19 cellular contexts compared by ENCODE assay signal in genomic region chr11:32266611-32267010, GRCh38.
"Had no signal": no experiment of that assay in that cellular context is flagged by ENCODE, and none has a peak within 500 bp of the region (broad histone marks: within the 10 kb centered on the region; RNA-seq: fewer than 3 reads in every experiment).

No MANE protein-coding gene starts in this region.

- H3K27ac ChIP-seq: epithelial cell of prostate, psoas muscle, right lobe of liver, spleen, suprapubic skin had no signal

- H3K36me3 ChIP-seq: right lobe of liver, spleen, suprapubic skin had no signal

- ATAC-seq: activated CD8-positive, alpha-beta memory T cell treated with anti-CD3 and anti-CD28 coated beads, Interleukin-2, amount 10 ng/mL, durations not matched to agents 7 days and 5 days; psoas muscle; right lobe of liver had no signal

- H3K27me3 ChIP-seq: right lobe of liver, spleen, suprapubic skin had no signal

- H3K36me3 Mint-ChIP-seq: activated CD4-positive, alpha-beta memory T cell treated with anti-CD3 and anti-CD28 coated beads for 36 hours; activated CD8-positive, alpha-beta memory T cell treated with anti-CD3 and anti-CD28 coated beads, Interleukin-2, amount 10 ng/mL, durations not matched to agents 7 days and 5 days; activated naive CD4-positive, alpha-beta T cell treated with anti-CD3 and anti-CD28 coated beads, Interleukin-2, amount 50 U/mL, for 24 hours; type B pancreatic cell had no signal

- H3K27ac Mint-ChIP-seq: activated CD4-positive, alpha-beta memory T cell treated with anti-CD3 and anti-CD28 coated beads for 36 hours; activated CD8-positive, alpha-beta memory T cell treated with anti-CD3 and anti-CD28 coated beads, Interleukin-2, amount 10 ng/mL, durations not matched to agents 7 days and 5 days; activated naive CD4-positive, alpha-beta T cell treated with anti-CD3 and anti-CD28 coated beads, Interleukin-2, amount 50 U/mL, for 24 hours; activated T-cell treated with anti-CD3 and anti-CD28 coated beads, Interleukin-2, amount 50 U/mL, for 24 hours; stimulated activated naive CD8-positive, alpha-beta T cell treated with anti-CD3 and anti-CD28 coated beads, Interleukin-15, Interleukin-2, amounts not matched to agents 100 ng/mL and 50 ng/mL, for 24 hours; T-helper 2 cell treated with Interferon-gamma antibody and Interleukin-4, amounts not matched to agents 5 μg/mL and 100 μg/mL, for 36 hours; type B pancreatic cell had no signal

- H3K4me3 ChIP-seq: psoas muscle, right lobe of liver, spleen, suprapubic skin had no signal

- H3K4me1 Mint-ChIP-seq: activated CD8-positive, alpha-beta memory T cell treated with anti-CD3 and anti-CD28 coated beads, Interleukin-2, amount 10 ng/mL, durations not matched to agents 7 days and 5 days; activated naive CD4-positive, alpha-beta T cell treated with anti-CD3 and anti-CD28 coated beads, Interleukin-2, amount 50 U/mL, for 24 hours had no signal

- H3K4me3 Mint-ChIP-seq: activated CD4-positive, alpha-beta memory T cell treated with anti-CD3 and anti-CD28 coated beads for 36 hours; activated CD8-positive, alpha-beta memory T cell treated with anti-CD3 and anti-CD28 coated beads, Interleukin-2, amount 10 ng/mL, durations not matched to agents 7 days and 5 days; activated naive CD4-positive, alpha-beta T cell treated with anti-CD3 and anti-CD28 coated beads, Interleukin-2, amount 50 U/mL, for 24 hours; activated T-cell treated with anti-CD3 and anti-CD28 coated beads, Interleukin-2, amount 50 U/mL, for 24 hours; stimulated activated naive CD8-positive, alpha-beta T cell treated with anti-CD3 and anti-CD28 coated beads, Interleukin-15, Interleukin-2, amounts not matched to agents 100 ng/mL and 50 ng/mL, for 24 hours; T-helper 2 cell treated with Interferon-gamma antibody and Interleukin-4, amounts not matched to agents 5 μg/mL and 100 μg/mL, for 36 hours; type B pancreatic cell had no signal

- H3K9me3 ChIP-seq: psoas muscle, right lobe of liver, spleen, suprapubic skin had no signal

- DNase-seq: activated CD4-positive, alpha-beta memory T cell treated with anti-CD3 and anti-CD28 coated beads for 36 hours; activated CD4-positive, alpha-beta T cell treated with anti-CD3 and anti-CD28 coated beads for 1 hour; activated CD8-positive, alpha-beta memory T cell treated with anti-CD3 and anti-CD28 coated beads, Interleukin-2, amount 10 ng/mL, durations not matched to agents 7 days and 5 days; activated effector memory CD4-positive, alpha-beta T cell treated with Interleukin-2 at 50 U/mL for 16 hours; activated T-cell treated with anti-CD3 and anti-CD28 coated beads, Interleukin-2, amount 50 U/mL, for 24 hours; amygdala; cerebellar nuclear complex; effector memory CD4-positive, alpha-beta T cell; kidney glomerular epithelial cell; psoas muscle; right lobe of liver; spleen; SW 1271 had no signal

- H3K4me1 ChIP-seq: psoas muscle, right lobe of liver, spleen, suprapubic skin had no signal

- H3K27me3 Mint-ChIP-seq: type B pancreatic cell had no signal

- H3K9me3 Mint-ChIP-seq: activated CD4-positive, alpha-beta memory T cell treated with anti-CD3 and anti-CD28 coated beads for 36 hours; activated naive CD4-positive, alpha-beta T cell treated with anti-CD3 and anti-CD28 coated beads, Interleukin-2, amount 50 U/mL, for 24 hours; activated T-cell treated with anti-CD3 and anti-CD28 coated beads, Interleukin-2, amount 50 U/mL, for 24 hours; stimulated activated naive CD8-positive, alpha-beta T cell treated with anti-CD3 and anti-CD28 coated beads, Interleukin-15, Interleukin-2, amounts not matched to agents 100 ng/mL and 50 ng/mL, for 24 hours; T-helper 2 cell treated with Interferon-gamma antibody and Interleukin-4, amounts not matched to agents 5 μg/mL and 100 μg/mL, for 36 hours had no signal
